10 cellular contexts compared by ENCODE assay signal in the genomic region with DNA sequence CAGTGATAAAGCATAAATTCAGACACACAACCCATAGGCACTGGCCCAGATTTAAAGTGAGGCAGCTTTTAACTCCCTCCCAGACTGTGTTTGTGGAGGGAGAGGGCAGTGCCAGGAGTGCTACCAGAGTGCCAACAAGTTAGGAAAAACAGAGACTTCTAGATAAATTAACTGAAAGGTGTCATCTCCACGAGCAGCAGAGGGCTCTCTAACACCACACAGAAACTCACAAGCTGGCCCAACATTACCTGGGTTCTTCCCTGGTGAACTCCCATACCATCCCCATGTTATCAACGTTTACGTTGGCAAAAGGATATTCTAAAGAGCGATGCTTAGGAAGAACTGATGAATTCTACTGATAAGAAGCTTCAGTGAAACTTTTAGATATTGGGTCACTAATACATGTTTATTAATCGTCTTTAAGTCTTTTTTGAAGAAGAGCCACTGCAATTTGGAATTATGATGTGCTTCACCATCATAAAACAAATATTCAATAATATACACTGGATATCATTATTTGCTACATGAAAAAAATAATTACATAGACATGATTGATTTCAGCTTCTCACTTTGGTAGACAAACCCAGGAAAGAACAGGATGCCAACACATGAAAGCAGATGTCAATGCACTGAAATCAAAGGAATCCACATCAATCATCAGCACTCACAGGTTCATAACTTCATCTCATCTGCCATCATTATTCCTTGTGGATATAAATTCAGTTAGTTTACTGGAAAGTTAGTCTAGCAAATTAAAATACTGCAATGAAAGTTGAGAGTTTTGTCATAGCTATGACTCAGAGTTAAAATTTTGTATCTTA.
DNase-seq lines count a peak whose midpoint lies in the region; FAIRE-seq and TF ChIP-seq lines count a peak whose summit lies in the region.
"Had no signal": no experiment of that assay in that cellular context is flagged by ENCODE, and none has a peak within 500 bp of the region (broad histone marks: within the 10 kb centered on the region; RNA-seq: fewer than 3 reads in every experiment).

No MANE protein-coding gene starts in this region.

- H3K4me3 Mint-ChIP-seq in astrocyte (ENCODE audit: unreplicated experiment): no peak overlapping the region

- peaks cover 11% of the 10 kb centered on the region for H3K4me1 Mint-ChIP-seq in astrocyte (ENCODE audit: low read depth, unreplicated experiment)

- no peak overlapping the region for H3K9ac ChIP-seq in astrocyte (ENCODE audit: low read length)

- H3K4me1 ChIP-seq in astrocyte (ENCODE audit: insufficient read depth, low read length): peaks cover 7% of the 10 kb centered on the region
- H3K4me1 ChIP-seq in iPS DF 6.9 (ENCODE audit: control insufficient read depth, insufficient read depth, low read length): no peaks in the 10 kb centered on the region

- TF ChIP-seq CTCF in LNCaP clone FGC (IDR thresholded peaks at IDR 0.05; ENCODE audit: control insufficient read depth, extremely low read depth, insufficient read depth): peak; percentile 83
- peak; percentile 37 for TF ChIP-seq CTCF in astrocyte (IDR thresholded peaks at IDR 0.05; ENCODE audit: insufficient read depth, low read depth, low read length)

- H3K27me3 Mint-ChIP-seq in astrocyte (ENCODE audit: low read depth, unreplicated experiment): no peaks in the 10 kb centered on the region

- no peak overlapping the region for H2AFZ ChIP-seq in astrocyte (ENCODE audit: low read depth, low read length)

- no peak overlapping the region for H3K27ac ChIP-seq in astrocyte (ENCODE audit: low read depth, low read length)
- no peak overlapping the region for H3K27ac ChIP-seq in iPS DF 6.9 (ENCODE audit: low read length)

- no peaks in the 10 kb centered on the region for H3K9me3 Mint-ChIP-seq in astrocyte (ENCODE audit: unreplicated experiment)
- H3K9me3 Mint-ChIP-seq: activated naive CD4-positive, alpha-beta T cell treated with anti-CD3 and anti-CD28 coated beads, Interleukin-2, amount 50 U/mL, for 72 hours had no signal

- H3K36me3 Mint-ChIP-seq in astrocyte (ENCODE audit: low read depth, unreplicated experiment): no peaks in the 10 kb centered on the region
- H3K36me3 Mint-ChIP-seq: activated naive CD4-positive, alpha-beta T cell treated with anti-CD3 and anti-CD28 coated beads, Interleukin-2, amount 50 U/mL, for 72 hours had no signal

- H3K4me3 ChIP-seq in LNCaP clone FGC (ENCODE audit: low read depth, low read length) (no peak overlapping the region), astrocyte (ENCODE audit: insufficient read depth, low read depth, low read length) (no peak overlapping the region), iPS DF 6.9 (ENCODE audit: low read length) (no peak overlapping the region)

- H3K27ac Mint-ChIP-seq in astrocyte (ENCODE audit: unreplicated experiment): peak overlapping the region; percentile 50

- no peak overlapping the region for H3K4me2 ChIP-seq in astrocyte (ENCODE audit: low read length)

- no peaks in the 10 kb centered on the region for H3K36me3 ChIP-seq in astrocyte (ENCODE audit: insufficient read depth, low read length)
- no peaks in the 10 kb centered on the region for H3K36me3 ChIP-seq in iPS DF 6.9 (ENCODE audit: control insufficient read depth, insufficient read depth, low read length)

- H3K27me3 ChIP-seq in astrocyte (ENCODE audit: insufficient read depth, low read length) (no peaks in the 10 kb centered on the region), iPS DF 6.9 (ENCODE audit: control insufficient read depth, insufficient read depth, low read length) (no peaks in the 10 kb centered on the region)

- WGBS in iPS DF 6.9 (ENCODE audit: insufficient coverage, insufficient read length): no CpG with 5 or more reads among the region's 5 CpGs

- H3K9me3 ChIP-seq in astrocyte (ENCODE audit: insufficient read depth, low read depth, low read length): no peaks in the 10 kb centered on the region
- no peaks in the 10 kb centered on the region for H3K9me3 ChIP-seq in iPS DF 6.9 (ENCODE audit: control insufficient read depth, insufficient read depth, low read length)

- no peaks in the 10 kb centered on the region for H3K79me2 ChIP-seq in astrocyte (ENCODE audit: insufficient read depth, low read length)

- H4K20me1 ChIP-seq in astrocyte (ENCODE audit: insufficient read depth, low read length): no peaks in the 10 kb centered on the region

- DNase-seq in DMS 273 (lab: John Stamatoyannopoulos, UW; ENCODE audit: unreplicated experiment): peak; percentile 66
- no peak for DNase-seq in DMS 273 treated with DMSO at 0.1 percent for 48 hours (lab: John Stamatoyannopoulos, UW)
- peak; percentile 92 for DNase-seq in LNCaP clone FGC (ENCODE audit: low read depth)
- peak; percentile 33 for DNase-seq in RPMI8226
- DNase-seq in astrocyte (ENCODE audit: low read depth): no peak
- peak; percentile 33 for DNase-seq in iPS DF 6.9 (ENCODE audit: low read depth, low spot score)
- peak; percentile 47 for DNase-seq in stimulated activated CD4-positive, alpha-beta T cell treated with anti-CD3 and anti-CD28 coated beads, Interleukin-15, amount 100 ng/mL, for 24 hours
- DNase-seq in GOT3 (lab: John Stamatoyannopoulos, UW): no peak

- FAIRE-seq in astrocyte (lab: Jason Lieb, UNC): peak; percentile 75
- FAIRE-seq: A204.1 had no signal

Comparison
In these comparisons a context has a peak if more than half of its experiments do, and no peak if none do; other contexts are left out.
1. DNase-seq: peak in DMS 273 (single experiment), LNCaP clone FGC (single experiment), RPMI8226 (single experiment), iPS DF 6.9 (single experiment) and stimulated activated CD4-positive, alpha-beta T cell treated with anti-CD3 and anti-CD28 coated beads, Interleukin-15, amount 100 ng/mL, for 24 hours (single experiment); none in DMS 273 treated with DMSO at 0.1 percent for 48 hours (single experiment), astrocyte (single experiment) and GOT3 (single experiment).